ENCODE assay signal across 1 cellular context in genomic region chr20:13625241-13625981, GRCh38.
TF ChIP-seq lines count a peak whose summit lies in the region.

No MANE protein-coding gene starts in this region.

TF ChIP-seq in WTC11, 78 proteins besides CTCF, POLR2A, EP300 and RAD21 (continued from another document):
- no peak for TF ChIP-seq E2F4 (CRISPR knock-in tag; IDR thresholded peaks at IDR 0.05; ENCODE audit: borderline replicate concordance, low read depth)
- TF ChIP-seq SMAD3 (CRISPR knock-in tag; IDR thresholded peaks at IDR 0.05; ENCODE audit: borderline replicate concordance) = no peak
- no peak for TF ChIP-seq OVOL2 (CRISPR knock-in tag; IDR thresholded peaks at IDR 0.05; ENCODE audit: borderline replicate concordance)
- no peak for TF ChIP-seq NFATC4 (CRISPR knock-in tag; IDR thresholded peaks at IDR 0.05)
- no peak for TF ChIP-seq HMGXB4 (CRISPR knock-in tag; IDR thresholded peaks at IDR 0.05)
- no peak for TF ChIP-seq GABPB1 (CRISPR knock-in tag; IDR thresholded peaks at IDR 0.05)
- TF ChIP-seq SP1 (CRISPR knock-in tag; conservative IDR thresholded peaks at IDR 0.05) = no peak
- no peak for TF ChIP-seq NR1H2 (CRISPR knock-in tag; IDR thresholded peaks at IDR 0.05)
- TF ChIP-seq CREM (CRISPR knock-in tag; IDR thresholded peaks at IDR 0.05) = no peak
- no peak for TF ChIP-seq E2F1 (CRISPR knock-in tag; IDR thresholded peaks at IDR 0.05)
